8 cellular contexts compared by ENCODE assay signal in genomic region chr19:17762505-17763229, GRCh38. TPM values are rescaled to one million over a fixed set of nuclear protein-coding genes. Genes with fewer than 3 reads are reported as not detected.
DNase-seq lines count a peak whose midpoint lies in the region; ATAC-seq, FAIRE-seq and TF ChIP-seq lines count a peak whose summit lies in the region.

No MANE protein-coding gene starts in this region.

- H3K9me3 ChIP-seq in astrocyte (ENCODE audit: insufficient read depth, low read depth, low read length) (no peaks in the 10 kb centered on the region), right atrium auricular region (no peaks in the 10 kb centered on the region)

- no peak overlapping the region for H4K5ac ChIP-seq in mesendoderm (ENCODE audit: low read length)

- H2BK120ac ChIP-seq in mesendoderm (ENCODE audit: low read depth, low read length): no peak overlapping the region

- peaks cover 12% of the 10 kb centered on the region for H3K27me3 Mint-ChIP-seq in astrocyte (ENCODE audit: low read depth, unreplicated experiment)

- H3K79me1 ChIP-seq in mesendoderm (ENCODE audit: low read length): no peaks in the 10 kb centered on the region

- H2BK15ac ChIP-seq in mesendoderm (replicated peaks; ENCODE audit: low read depth): no peak overlapping the region

- H2AK5ac ChIP-seq in mesendoderm (ENCODE audit: low read length): no peak overlapping the region

- no peaks in the 10 kb centered on the region for H3K9me3 Mint-ChIP-seq in astrocyte (ENCODE audit: unreplicated experiment)

- H3K23ac ChIP-seq in mesendoderm (ENCODE audit: low read length): no peak overlapping the region

- no peaks in the 10 kb centered on the region for H3K36me3 ChIP-seq in astrocyte (ENCODE audit: insufficient read depth, low read length)
- no peaks in the 10 kb centered on the region for H3K36me3 ChIP-seq in mesendoderm (ENCODE audit: control insufficient read depth, insufficient read depth, low read length)
- no peaks in the 10 kb centered on the region for H3K36me3 ChIP-seq in right atrium auricular region

- H3K9ac ChIP-seq in astrocyte (ENCODE audit: low read length): no peak overlapping the region
- H3K9ac ChIP-seq in mesendoderm (ENCODE audit: low read length): no peak overlapping the region

- no peak overlapping the region for H2BK5ac ChIP-seq in mesendoderm (ENCODE audit: low read length)

- H3K79me2 ChIP-seq in astrocyte (ENCODE audit: insufficient read depth, low read length): no peaks in the 10 kb centered on the region
- no peaks in the 10 kb centered on the region for H3K79me2 ChIP-seq in mesendoderm (ENCODE audit: control insufficient read depth, insufficient read depth, low read length)

- H3K27ac ChIP-seq in astrocyte (ENCODE audit: low read depth, low read length) (no peak overlapping the region), mesendoderm (ENCODE audit: low read depth, low read length) (no peak overlapping the region), right atrium auricular region (no peak overlapping the region)

- peaks cover 3% of the 10 kb centered on the region for H3K36me3 Mint-ChIP-seq in astrocyte (ENCODE audit: low read depth, unreplicated experiment)

- H2AFZ ChIP-seq in astrocyte (ENCODE audit: low read depth, low read length): no peak overlapping the region

- H4K8ac ChIP-seq in mesendoderm (ENCODE audit: low read depth, low read length): no peak overlapping the region

- no peak overlapping the region for H3K27ac Mint-ChIP-seq in astrocyte (ENCODE audit: unreplicated experiment)

- H3K4me3 ChIP-seq in astrocyte (ENCODE audit: insufficient read depth, low read depth, low read length) (peak overlapping the region; percentile 5), mesendoderm (ENCODE audit: low read length) (no peak overlapping the region), right atrium auricular region (no peak overlapping the region)

- peak; percentile 19 for DNase-seq in NCI-H1048 (lab: John Stamatoyannopoulos, UW)
- peak; percentile 79 for DNase-seq in astrocyte (ENCODE audit: low read depth)
- DNase-seq in mesendoderm: peak; percentile 90
- no peak for DNase-seq in right atrium auricular region (ENCODE audit: low spot score)
- no peak for DNase-seq in GM19240 (ENCODE audit: insufficient read length, low spot score)

- no peak overlapping the region for H3K56ac ChIP-seq in mesendoderm (ENCODE audit: low read length)

- no peak overlapping the region for H3K18ac ChIP-seq in mesendoderm (ENCODE audit: low read length)

- no peaks in the 10 kb centered on the region for H3K27me3 ChIP-seq in astrocyte (ENCODE audit: insufficient read depth, low read length)
- H3K27me3 ChIP-seq in mesendoderm (ENCODE audit: insufficient read depth, low read length, poor library complexity): no peaks in the 10 kb centered on the region
- H3K27me3 ChIP-seq in right atrium auricular region: no peaks in the 10 kb centered on the region

- no peak overlapping the region for H3K4ac ChIP-seq in mesendoderm (ENCODE audit: low read depth, low read length)

- WGBS in mesendoderm (ENCODE audit: extremely low coverage, insufficient coverage, low lambda C conversion rate): no CpG with 5 or more reads among the region's 17 CpGs

- peak; percentile 56 for FAIRE-seq in G401.6 (lab: Jason Lieb, UNC)
- no peak for FAIRE-seq in astrocyte (lab: Jason Lieb, UNC)

- no peaks in the 10 kb centered on the region for H4K20me1 ChIP-seq in astrocyte (ENCODE audit: insufficient read depth, low read length)

- no peak for ATAC-seq in HG02870 (IDR thresholded peaks at IDR 0.05; ENCODE audit: unreplicated experiment)
- no peak for ATAC-seq in GM21825 (IDR thresholded peaks at IDR 0.05; ENCODE audit: unreplicated experiment)

- H3K4me1 Mint-ChIP-seq in astrocyte (ENCODE audit: low read depth, unreplicated experiment): no peaks in the 10 kb centered on the region

- TF ChIP-seq CTCF in astrocyte (IDR thresholded peaks at IDR 0.05; ENCODE audit: insufficient read depth, low read depth, low read length) (no peak), right atrium auricular region (IDR thresholded peaks at IDR 0.05) (no peak)

- H3K4me3 Mint-ChIP-seq in astrocyte (ENCODE audit: unreplicated experiment): no peak overlapping the region

- H3K4me2 ChIP-seq in astrocyte (ENCODE audit: low read length) (peak overlapping the region; percentile 51), mesendoderm (ENCODE audit: low read length) (no peak overlapping the region)

- H3K4me1 ChIP-seq in astrocyte (ENCODE audit: insufficient read depth, low read length): peaks cover 3% of the 10 kb centered on the region
- no peaks in the 10 kb centered on the region for H3K4me1 ChIP-seq in mesendoderm (ENCODE audit: control insufficient read depth, low read depth, low read length)
- H3K4me1 ChIP-seq in right atrium auricular region: peaks cover 0 to 10% of the 10 kb centered on the region in 2 donors

RNA-seq across cellular contexts. Expression of gene FCHO1, which starts 11.4 kb away (rescaled TPM):
- total RNA-seq in astrocyte: 1.7 and 2.0 TPM in 2 replicates
- 11.5 TPM for polyA plus RNA-seq in mesendoderm (2013, experiment 1 of 2)
- 11.3 TPM for polyA plus RNA-seq in mesendoderm (2013, experiment 2 of 2)
- total RNA-seq in right atrium auricular region: 1 to 10 TPM in 1 of 2 donors, under 1 TPM in 1; 0.19 to 1.3 TPM

RNA-seq across cellular contexts. Expression of gene B3GNT3, which starts 32.3 kb away (rescaled TPM):
- total RNA-seq in astrocyte (0.36 TPM in 1 of 2 replicates, not detected in the other), right atrium auricular region (not detected)
- 0.29 TPM for polyA plus RNA-seq in mesendoderm (2013, experiment 1 of 2)
- polyA plus RNA-seq in mesendoderm (2013, experiment 2 of 2): 0.24 TPM

RNA-seq across cellular contexts. Expression of gene MAP1S, which starts 43.4 kb away (rescaled TPM):
- total RNA-seq in astrocyte (72.3 and 82.2 TPM in 2 replicates), right atrium auricular region (10 to 100 TPM; 26.8 to 31.2 TPM)
- polyA plus RNA-seq in mesendoderm (2013, experiment 1 of 2): 51.4 TPM
- polyA plus RNA-seq in mesendoderm (2013, experiment 2 of 2): 54.7 TPM

RNA-seq across cellular contexts. Expression of gene INSL3, which starts 58.7 kb away (rescaled TPM):
- total RNA-seq in astrocyte (not detected in 2 replicates), right atrium auricular region (not detected)
- polyA plus RNA-seq in mesendoderm (2013, experiment 1 of 2): 0.14 TPM
- 0.28 TPM for polyA plus RNA-seq in mesendoderm (2013, experiment 2 of 2)

Comparison
In these comparisons a context has a peak if more than half of its experiments do, and no peak if none do; other contexts are left out.
1. DNase-seq: peak in NCI-H1048 (single experiment), astrocyte (single experiment) and mesendoderm (single experiment); none in right atrium auricular region (single experiment) and GM19240 (single experiment).